In genomic region chr5:142327111-142327842, GRCh38 we compare ENCODE assay signal across 11 cellular contexts. TPM values are rescaled to one million over a fixed set of nuclear protein-coding genes. Genes with fewer than 3 reads are reported as not detected.
DNase-seq lines count a peak whose midpoint lies in the region; ATAC-seq and TF ChIP-seq lines count a peak whose summit lies in the region.
"Had no signal": no experiment of that assay in that cellular context is flagged by ENCODE, and none has a peak within 500 bp of the region (broad histone marks: within the 10 kb centered on the region; RNA-seq: fewer than 3 reads in every experiment).

No MANE protein-coding gene starts in this region.

- peak overlapping the region; percentile 33 for H3K4me2 ChIP-seq in mesenchymal stem cell (ENCODE audit: low read length, poor library complexity, severe bottlenecking)

- no peaks in the 10 kb centered on the region for H3K9me3 ChIP-seq in mesenchymal stem cell (ENCODE audit: control insufficient read depth, low read length)
- H3K9me3 ChIP-seq: neutrophil had no signal

- H2AFZ ChIP-seq in mesenchymal stem cell (ENCODE audit: low read depth, low read length): no peak overlapping the region

- no peak overlapping the region for H3K14ac ChIP-seq in mesenchymal stem cell (ENCODE audit: low read length in 2 of 2)

- no peaks in the 10 kb centered on the region for H3K9me3 Mint-ChIP-seq in stimulated activated effector memory CD8-positive, alpha-beta T cell treated with anti-CD3 and anti-CD28 coated beads, Interleukin-12 subunit alpha, Interleukin-12 subunit beta, amount 100 ng/mL, for 72 hours

- H3K9ac ChIP-seq in mesenchymal stem cell (ENCODE audit: low read length): peak overlapping the region; percentile 97

- DNase-seq in AG08396 (ENCODE audit: low spot score) (peak; percentile 56), HT1080 (ENCODE audit: low read depth) (peak; percentile 83), choroid plexus epithelial cell (ENCODE audit: low read depth) (peak; percentile 67), mesenchymal stem cell (peak; percentile 93), retina (no peak)
- DNase-seq in stimulated activated effector memory CD8-positive, alpha-beta T cell treated with anti-CD3 and anti-CD28 coated beads, Interleukin-12 subunit alpha, Interleukin-12 subunit beta, amount 100 ng/mL, for 72 hours (ENCODE audit: low spot score in 2 of 2): no peak
- DNase-seq: DMS 273 treated with DMSO at 0.1 percent for 48 hours, NCI-H748 treated with DMSO at 0.1 percent for 48 hours had no signal

- H2AK5ac ChIP-seq in mesenchymal stem cell (ENCODE audit: low read length, severe bottlenecking): peak overlapping the region; percentile 4

- no peaks in the 10 kb centered on the region for H3K27me3 ChIP-seq in mesenchymal stem cell (ENCODE audit: control insufficient read depth in 1 of 2, insufficient read depth in 1 of 2, low read length in 2 of 2)

- H3K36me3 ChIP-seq in mesenchymal stem cell (ENCODE audit: control insufficient read depth in 1 of 2, insufficient read depth in 2 of 2, low read depth in 1 of 2, low read length in 2 of 2): no peaks in the 10 kb centered on the region
- H3K36me3 ChIP-seq: neutrophil had no signal

- H2BK15ac ChIP-seq in mesenchymal stem cell (ENCODE audit: low read depth, poor library complexity, severe bottlenecking): no peak overlapping the region

- H3K4me3 ChIP-seq in choroid plexus epithelial cell (ENCODE audit: low read depth, low read length) (no peak overlapping the region), mesenchymal stem cell (ENCODE audit: insufficient read depth in 1 of 2, low read depth in 1 of 2, low read length in 2 of 2) (peak overlapping the region in 1 of 2 experiments; percentile 97)

- no peak overlapping the region for H3K27ac Mint-ChIP-seq in stimulated activated effector memory CD8-positive, alpha-beta T cell treated with anti-CD3 and anti-CD28 coated beads, Interleukin-12 subunit alpha, Interleukin-12 subunit beta, amount 100 ng/mL, for 72 hours

- H4K91ac ChIP-seq in mesenchymal stem cell (ENCODE audit: low read length): no peak overlapping the region

- no peak overlapping the region for H4K8ac ChIP-seq in mesenchymal stem cell (ENCODE audit: low read length)

- H3K79me1 ChIP-seq in mesenchymal stem cell (replicated peaks; ENCODE audit: low read length, poor library complexity, severe bottlenecking): peaks cover 20% of the 10 kb centered on the region

- peak overlapping the region; percentile 75 to 91 for H3K18ac ChIP-seq in mesenchymal stem cell (ENCODE audit: low read depth in 1 of 2, low read length in 2 of 2)

- peaks cover 11% of the 10 kb centered on the region for H3K4me1 ChIP-seq in mesenchymal stem cell (ENCODE audit: control insufficient read depth, insufficient read depth, low read depth, low read length)

- peak overlapping the region; percentile 99 for H3K27ac ChIP-seq in mesenchymal stem cell (ENCODE audit: low read length, poor library complexity, severe bottlenecking)
- H3K27ac ChIP-seq: neutrophil had no signal

- H2BK120ac ChIP-seq in mesenchymal stem cell (ENCODE audit: low read depth, low read length): peak overlapping the region; percentile 74

- ATAC-seq in stimulated activated effector memory CD8-positive, alpha-beta T cell treated with anti-CD3 and anti-CD28 coated beads, Interleukin-12 subunit alpha, Interleukin-12 subunit beta, amount 100 ng/mL, for 72 hours: no peak
- ATAC-seq in activated CD4-positive, CD25-positive, alpha-beta regulatory T cell treated with anti-CD3 and anti-CD28 coated beads, Interleukin-2, amount 50 U/mL, for 24 hours: no peak
- ATAC-seq in HG02852 (IDR thresholded peaks at IDR 0.05; ENCODE audit: unreplicated experiment): no peak

- H2BK12ac ChIP-seq in mesenchymal stem cell (ENCODE audit: low read length in 2 of 2): peak overlapping the region; percentile 18 to 42

- H3K4me3 Mint-ChIP-seq in stimulated activated effector memory CD8-positive, alpha-beta T cell treated with anti-CD3 and anti-CD28 coated beads, Interleukin-12 subunit alpha, Interleukin-12 subunit beta, amount 100 ng/mL, for 72 hours: no peak overlapping the region

- H3K36me3 Mint-ChIP-seq in stimulated activated effector memory CD8-positive, alpha-beta T cell treated with anti-CD3 and anti-CD28 coated beads, Interleukin-12 subunit alpha, Interleukin-12 subunit beta, amount 100 ng/mL, for 72 hours: peaks cover 6% of the 10 kb centered on the region

- H3K4ac ChIP-seq in mesenchymal stem cell (ENCODE audit: low read depth in 1 of 2, low read length in 2 of 2): peak overlapping the region; percentile 76 to 84

- peaks cover 33% of the 10 kb centered on the region for H3K4me1 Mint-ChIP-seq in stimulated activated effector memory CD8-positive, alpha-beta T cell treated with anti-CD3 and anti-CD28 coated beads, Interleukin-12 subunit alpha, Interleukin-12 subunit beta, amount 100 ng/mL, for 72 hours

- no peak overlapping the region for H3K23ac ChIP-seq in mesenchymal stem cell (ENCODE audit: low read length in 2 of 2)

- TF ChIP-seq CTCF in choroid plexus epithelial cell (conservative IDR thresholded peaks at IDR 0.05; ENCODE audit: low read depth, low read length): peak; percentile 43

- under 1% methylated on average over 6 of the region's 9 CpGs for WGBS in mesenchymal stem cell

- H2BK5ac ChIP-seq in mesenchymal stem cell (ENCODE audit: low read depth, low read length, poor library complexity, severe bottlenecking): no peak overlapping the region

RNA-seq across cellular contexts. Expression of gene SPRY4, which starts 2.5 kb away (rescaled TPM):
- 16.9 and 27.9 TPM in 2 replicates for total RNA-seq in HT1080 (2014; rRNA removed; shearing (Covaris generic))
- polyA plus RNA-seq in HT1080 (2015; cell fraction: cytosol; rRNA removed): 18.0 and 23.4 TPM in 2 replicates
- 42.0 and 42.4 TPM in 2 replicates for polyA plus RNA-seq in HT1080 (2015; cell fraction: nucleus; rRNA removed)
- 98.3 TPM for polyA plus RNA-seq in mesenchymal stem cell (2013, experiment 1 of 2)
- 95.2 TPM for polyA plus RNA-seq in mesenchymal stem cell (2013, experiment 2 of 2)

Comparison
In these comparisons a context has a peak if more than half of its experiments do, and no peak if none do; other contexts are left out.
1. DNase-seq: peak in AG08396 (single experiment), HT1080 (single experiment), choroid plexus epithelial cell (single experiment) and mesenchymal stem cell (single experiment); none in retina (single experiment) and stimulated activated effector memory CD8-positive, alpha-beta T cell treated with anti-CD3 and anti-CD28 coated beads, Interleukin-12 subunit alpha, Interleukin-12 subunit beta, amount 100 ng/mL, for 72 hours (0 of 2).